In the genomic region with DNA sequence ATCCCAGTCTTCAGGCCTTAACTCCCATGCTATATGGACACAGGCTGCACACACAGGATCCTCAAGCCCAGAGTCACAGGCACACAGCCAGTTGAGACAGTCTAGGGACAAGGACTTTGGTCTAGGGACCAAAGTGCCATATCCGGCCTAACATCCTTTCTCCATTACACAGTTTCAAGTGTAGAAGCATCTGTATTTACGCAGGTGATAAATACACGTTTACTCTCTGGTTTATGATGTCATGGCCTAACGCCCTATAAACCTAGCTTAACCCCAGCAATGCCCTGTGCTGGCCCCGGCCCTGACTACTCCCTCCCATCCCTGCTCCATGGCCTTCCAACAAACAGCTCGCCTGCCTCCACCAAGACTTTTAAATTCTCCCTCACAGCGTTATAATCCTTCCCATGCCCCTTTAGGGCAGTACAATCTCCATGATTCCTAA, we compare ENCODE assay signal across 1 cellular context.
A peak's percentile ranks its signal among the peaks of the same experiment; 100 is the strongest.
TF ChIP-seq lines count a peak whose summit lies in the region.

No MANE protein-coding gene starts in this region.

TF ChIP-seq in HepG2, 621 proteins besides CTCF, POLR2A, EP300 and RAD21 (continued from another document and continues in another):
- TF ChIP-seq, protein P1, sequence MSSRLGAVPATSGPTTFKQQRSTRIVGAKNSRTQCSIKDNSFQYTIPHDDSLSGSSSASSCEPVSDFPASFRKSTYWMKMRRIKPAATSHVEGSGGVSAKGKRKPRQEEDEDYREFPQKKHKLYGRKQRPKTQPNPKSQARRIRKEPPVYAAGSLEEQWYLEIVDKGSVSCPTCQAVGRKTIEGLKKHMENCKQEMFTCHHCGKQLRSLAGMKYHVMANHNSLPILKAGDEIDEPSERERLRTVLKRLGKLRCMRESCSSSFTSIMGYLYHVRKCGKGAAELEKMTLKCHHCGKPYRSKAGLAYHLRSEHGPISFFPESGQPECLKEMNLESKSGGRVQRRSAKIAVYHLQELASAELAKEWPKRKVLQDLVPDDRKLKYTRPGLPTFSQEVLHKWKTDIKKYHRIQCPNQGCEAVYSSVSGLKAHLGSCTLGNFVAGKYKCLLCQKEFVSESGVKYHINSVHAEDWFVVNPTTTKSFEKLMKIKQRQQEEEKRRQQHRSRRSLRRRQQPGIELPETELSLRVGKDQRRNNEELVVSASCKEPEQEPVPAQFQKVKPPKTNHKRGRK (CRISPR knock-in tag; IDR thresholded peaks at IDR 0.05): no peak
- TF ChIP-seq ZNF709 (CRISPR knock-in tag; IDR thresholded peaks at IDR 0.05): 0 out of 2 replicates have a peak, but pooled peaks have one; percentile 18
- TF ChIP-seq, protein P2, sequence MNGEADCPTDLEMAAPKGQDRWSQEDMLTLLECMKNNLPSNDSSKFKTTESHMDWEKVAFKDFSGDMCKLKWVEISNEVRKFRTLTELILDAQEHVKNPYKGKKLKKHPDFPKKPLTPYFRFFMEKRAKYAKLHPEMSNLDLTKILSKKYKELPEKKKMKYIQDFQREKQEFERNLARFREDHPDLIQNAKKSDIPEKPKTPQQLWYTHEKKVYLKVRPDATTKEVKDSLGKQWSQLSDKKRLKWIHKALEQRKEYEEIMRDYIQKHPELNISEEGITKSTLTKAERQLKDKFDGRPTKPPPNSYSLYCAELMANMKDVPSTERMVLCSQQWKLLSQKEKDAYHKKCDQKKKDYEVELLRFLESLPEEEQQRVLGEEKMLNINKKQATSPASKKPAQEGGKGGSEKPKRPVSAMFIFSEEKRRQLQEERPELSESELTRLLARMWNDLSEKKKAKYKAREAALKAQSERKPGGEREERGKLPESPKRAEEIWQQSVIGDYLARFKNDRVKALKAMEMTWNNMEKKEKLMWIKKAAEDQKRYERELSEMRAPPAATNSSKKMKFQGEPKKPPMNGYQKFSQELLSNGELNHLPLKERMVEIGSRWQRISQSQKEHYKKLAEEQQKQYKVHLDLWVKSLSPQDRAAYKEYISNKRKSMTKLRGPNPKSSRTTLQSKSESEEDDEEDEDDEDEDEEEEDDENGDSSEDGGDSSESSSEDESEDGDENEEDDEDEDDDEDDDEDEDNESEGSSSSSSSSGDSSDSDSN (CRISPR knock-in tag; IDR thresholded peaks at IDR 0.05): 0 out of 2 replicates have a peak, but pooled peaks have one; percentile 37
- TF ChIP-seq YEATS2 (CRISPR knock-in tag; IDR thresholded peaks at IDR 0.05; ENCODE audit: borderline replicate concordance): peak; percentile 54; the same call in 1 of the 2 replicates
- TF ChIP-seq SPEN (CRISPR knock-in tag; IDR thresholded peaks at IDR 0.05; ENCODE audit: low read depth): peak; percentile 75
- TF ChIP-seq TEAD3 (CRISPR knock-in tag; optimal IDR thresholded peaks at IDR 0.05; ENCODE audit: borderline replicate concordance): peak; percentile 85
- TF ChIP-seq, protein P3, sequence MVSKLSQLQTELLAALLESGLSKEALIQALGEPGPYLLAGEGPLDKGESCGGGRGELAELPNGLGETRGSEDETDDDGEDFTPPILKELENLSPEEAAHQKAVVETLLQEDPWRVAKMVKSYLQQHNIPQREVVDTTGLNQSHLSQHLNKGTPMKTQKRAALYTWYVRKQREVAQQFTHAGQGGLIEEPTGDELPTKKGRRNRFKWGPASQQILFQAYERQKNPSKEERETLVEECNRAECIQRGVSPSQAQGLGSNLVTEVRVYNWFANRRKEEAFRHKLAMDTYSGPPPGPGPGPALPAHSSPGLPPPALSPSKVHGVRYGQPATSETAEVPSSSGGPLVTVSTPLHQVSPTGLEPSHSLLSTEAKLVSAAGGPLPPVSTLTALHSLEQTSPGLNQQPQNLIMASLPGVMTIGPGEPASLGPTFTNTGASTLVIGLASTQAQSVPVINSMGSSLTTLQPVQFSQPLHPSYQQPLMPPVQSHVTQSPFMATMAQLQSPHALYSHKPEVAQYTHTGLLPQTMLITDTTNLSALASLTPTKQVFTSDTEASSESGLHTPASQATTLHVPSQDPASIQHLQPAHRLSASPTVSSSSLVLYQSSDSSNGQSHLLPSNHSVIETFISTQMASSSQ (IDR thresholded peaks at IDR 0.05; ENCODE audit: low read depth): no peak
- TF ChIP-seq, protein P3 (CRISPR knock-in tag; IDR thresholded peaks at IDR 0.05; ENCODE audit: borderline replicate concordance): no peak
- TF ChIP-seq, protein P4, sequence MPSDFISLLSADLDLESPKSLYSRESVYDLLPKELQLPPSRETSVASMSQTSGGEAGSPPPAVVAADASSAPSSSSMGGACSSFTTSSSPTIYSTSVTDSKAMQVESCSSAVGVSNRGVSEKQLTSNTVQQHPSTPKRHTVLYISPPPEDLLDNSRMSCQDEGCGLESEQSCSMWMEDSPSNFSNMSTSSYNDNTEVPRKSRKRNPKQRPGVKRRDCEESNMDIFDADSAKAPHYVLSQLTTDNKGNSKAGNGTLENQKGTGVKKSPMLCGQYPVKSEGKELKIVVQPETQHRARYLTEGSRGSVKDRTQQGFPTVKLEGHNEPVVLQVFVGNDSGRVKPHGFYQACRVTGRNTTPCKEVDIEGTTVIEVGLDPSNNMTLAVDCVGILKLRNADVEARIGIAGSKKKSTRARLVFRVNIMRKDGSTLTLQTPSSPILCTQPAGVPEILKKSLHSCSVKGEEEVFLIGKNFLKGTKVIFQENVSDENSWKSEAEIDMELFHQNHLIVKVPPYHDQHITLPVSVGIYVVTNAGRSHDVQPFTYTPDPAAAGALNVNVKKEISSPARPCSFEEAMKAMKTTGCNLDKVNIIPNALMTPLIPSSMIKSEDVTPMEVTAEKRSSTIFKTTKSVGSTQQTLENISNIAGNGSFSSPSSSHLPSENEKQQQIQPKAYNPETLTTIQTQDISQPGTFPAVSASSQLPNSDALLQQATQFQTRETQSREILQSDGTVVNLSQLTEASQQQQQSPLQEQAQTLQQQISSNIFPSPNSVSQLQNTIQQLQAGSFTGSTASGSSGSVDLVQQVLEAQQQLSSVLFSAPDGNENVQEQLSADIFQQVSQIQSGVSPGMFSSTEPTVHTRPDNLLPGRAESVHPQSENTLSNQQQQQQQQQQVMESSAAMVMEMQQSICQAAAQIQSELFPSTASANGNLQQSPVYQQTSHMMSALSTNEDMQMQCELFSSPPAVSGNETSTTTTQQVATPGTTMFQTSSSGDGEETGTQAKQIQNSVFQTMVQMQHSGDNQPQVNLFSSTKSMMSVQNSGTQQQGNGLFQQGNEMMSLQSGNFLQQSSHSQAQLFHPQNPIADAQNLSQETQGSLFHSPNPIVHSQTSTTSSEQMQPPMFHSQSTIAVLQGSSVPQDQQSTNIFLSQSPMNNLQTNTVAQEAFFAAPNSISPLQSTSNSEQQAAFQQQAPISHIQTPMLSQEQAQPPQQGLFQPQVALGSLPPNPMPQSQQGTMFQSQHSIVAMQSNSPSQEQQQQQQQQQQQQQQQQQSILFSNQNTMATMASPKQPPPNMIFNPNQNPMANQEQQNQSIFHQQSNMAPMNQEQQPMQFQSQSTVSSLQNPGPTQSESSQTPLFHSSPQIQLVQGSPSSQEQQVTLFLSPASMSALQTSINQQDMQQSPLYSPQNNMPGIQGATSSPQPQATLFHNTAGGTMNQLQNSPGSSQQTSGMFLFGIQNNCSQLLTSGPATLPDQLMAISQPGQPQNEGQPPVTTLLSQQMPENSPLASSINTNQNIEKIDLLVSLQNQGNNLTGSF (CRISPR knock-in tag; IDR thresholded peaks at IDR 0.05): no peak
- TF ChIP-seq, protein P5, sequence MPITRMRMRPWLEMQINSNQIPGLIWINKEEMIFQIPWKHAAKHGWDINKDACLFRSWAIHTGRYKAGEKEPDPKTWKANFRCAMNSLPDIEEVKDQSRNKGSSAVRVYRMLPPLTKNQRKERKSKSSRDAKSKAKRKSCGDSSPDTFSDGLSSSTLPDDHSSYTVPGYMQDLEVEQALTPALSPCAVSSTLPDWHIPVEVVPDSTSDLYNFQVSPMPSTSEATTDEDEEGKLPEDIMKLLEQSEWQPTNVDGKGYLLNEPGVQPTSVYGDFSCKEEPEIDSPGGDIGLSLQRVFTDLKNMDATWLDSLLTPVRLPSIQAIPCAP (CRISPR knock-in tag; IDR thresholded peaks at IDR 0.05; ENCODE audit: low read depth): no peak
- TF ChIP-seq ZFP90 (CRISPR knock-in tag; IDR thresholded peaks at IDR 0.05; ENCODE audit: borderline replicate concordance): no peak
- no peak for TF ChIP-seq JUND (CRISPR knock-in tag; IDR thresholded peaks at IDR 0.05)
- peak; percentile 24; the same call in 1 of the 2 replicates for TF ChIP-seq FOSL2 (CRISPR knock-in tag; IDR thresholded peaks at IDR 0.05)
- TF ChIP-seq, protein P6, sequence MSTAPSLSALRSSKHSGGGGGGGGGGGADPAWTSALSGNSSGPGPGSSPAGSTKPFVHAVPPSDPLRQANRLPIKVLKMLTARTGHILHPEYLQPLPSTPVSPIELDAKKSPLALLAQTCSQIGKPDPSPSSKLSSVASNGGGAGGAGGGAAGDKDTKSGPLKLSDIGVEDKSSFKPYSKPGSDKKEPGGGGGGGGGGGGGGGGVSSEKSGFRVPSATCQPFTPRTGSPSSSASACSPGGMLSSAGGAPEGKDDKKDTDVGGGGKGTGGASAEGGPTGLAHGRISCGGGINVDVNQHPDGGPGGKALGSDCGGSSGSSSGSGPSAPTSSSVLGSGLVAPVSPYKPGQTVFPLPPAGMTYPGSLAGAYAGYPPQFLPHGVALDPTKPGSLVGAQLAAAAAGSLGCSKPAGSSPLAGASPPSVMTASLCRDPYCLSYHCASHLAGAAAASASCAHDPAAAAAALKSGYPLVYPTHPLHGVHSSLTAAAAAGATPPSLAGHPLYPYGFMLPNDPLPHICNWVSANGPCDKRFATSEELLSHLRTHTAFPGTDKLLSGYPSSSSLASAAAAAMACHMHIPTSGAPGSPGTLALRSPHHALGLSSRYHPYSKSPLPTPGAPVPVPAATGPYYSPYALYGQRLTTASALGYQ (CRISPR knock-in tag; IDR thresholded peaks at IDR 0.05): no peak
- TF ChIP-seq ZIK1 (CRISPR knock-in tag; IDR thresholded peaks at IDR 0.05; ENCODE audit: borderline replicate concordance, low read depth): no peak
- TF ChIP-seq ATF1 (CRISPR knock-in tag; IDR thresholded peaks at IDR 0.05): peak; percentile 72; the same call in 1 of the 2 replicates
- TF ChIP-seq, protein P7, sequence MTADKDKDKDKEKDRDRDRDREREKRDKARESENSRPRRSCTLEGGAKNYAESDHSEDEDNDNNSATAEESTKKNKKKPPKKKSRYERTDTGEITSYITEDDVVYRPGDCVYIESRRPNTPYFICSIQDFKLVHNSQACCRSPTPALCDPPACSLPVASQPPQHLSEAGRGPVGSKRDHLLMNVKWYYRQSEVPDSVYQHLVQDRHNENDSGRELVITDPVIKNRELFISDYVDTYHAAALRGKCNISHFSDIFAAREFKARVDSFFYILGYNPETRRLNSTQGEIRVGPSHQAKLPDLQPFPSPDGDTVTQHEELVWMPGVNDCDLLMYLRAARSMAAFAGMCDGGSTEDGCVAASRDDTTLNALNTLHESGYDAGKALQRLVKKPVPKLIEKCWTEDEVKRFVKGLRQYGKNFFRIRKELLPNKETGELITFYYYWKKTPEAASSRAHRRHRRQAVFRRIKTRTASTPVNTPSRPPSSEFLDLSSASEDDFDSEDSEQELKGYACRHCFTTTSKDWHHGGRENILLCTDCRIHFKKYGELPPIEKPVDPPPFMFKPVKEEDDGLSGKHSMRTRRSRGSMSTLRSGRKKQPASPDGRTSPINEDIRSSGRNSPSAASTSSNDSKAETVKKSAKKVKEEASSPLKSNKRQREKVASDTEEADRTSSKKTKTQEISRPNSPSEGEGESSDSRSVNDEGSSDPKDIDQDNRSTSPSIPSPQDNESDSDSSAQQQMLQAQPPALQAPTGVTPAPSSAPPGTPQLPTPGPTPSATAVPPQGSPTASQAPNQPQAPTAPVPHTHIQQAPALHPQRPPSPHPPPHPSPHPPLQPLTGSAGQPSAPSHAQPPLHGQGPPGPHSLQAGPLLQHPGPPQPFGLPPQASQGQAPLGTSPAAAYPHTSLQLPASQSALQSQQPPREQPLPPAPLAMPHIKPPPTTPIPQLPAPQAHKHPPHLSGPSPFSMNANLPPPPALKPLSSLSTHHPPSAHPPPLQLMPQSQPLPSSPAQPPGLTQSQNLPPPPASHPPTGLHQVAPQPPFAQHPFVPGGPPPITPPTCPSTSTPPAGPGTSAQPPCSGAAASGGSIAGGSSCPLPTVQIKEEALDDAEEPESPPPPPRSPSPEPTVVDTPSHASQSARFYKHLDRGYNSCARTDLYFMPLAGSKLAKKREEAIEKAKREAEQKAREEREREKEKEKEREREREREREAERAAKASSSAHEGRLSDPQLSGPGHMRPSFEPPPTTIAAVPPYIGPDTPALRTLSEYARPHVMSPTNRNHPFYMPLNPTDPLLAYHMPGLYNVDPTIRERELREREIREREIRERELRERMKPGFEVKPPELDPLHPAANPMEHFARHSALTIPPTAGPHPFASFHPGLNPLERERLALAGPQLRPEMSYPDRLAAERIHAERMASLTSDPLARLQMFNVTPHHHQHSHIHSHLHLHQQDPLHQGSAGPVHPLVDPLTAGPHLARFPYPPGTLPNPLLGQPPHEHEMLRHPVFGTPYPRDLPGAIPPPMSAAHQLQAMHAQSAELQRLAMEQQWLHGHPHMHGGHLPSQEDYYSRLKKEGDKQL (CRISPR knock-in tag; IDR thresholded peaks at IDR 0.05; ENCODE audit: low read depth): 0 out of 2 replicates have a peak, but pooled peaks have one; percentile 16
- no peak for TF ChIP-seq ZNF30 (CRISPR knock-in tag; IDR thresholded peaks at IDR 0.05)
- TF ChIP-seq, protein P8, sequence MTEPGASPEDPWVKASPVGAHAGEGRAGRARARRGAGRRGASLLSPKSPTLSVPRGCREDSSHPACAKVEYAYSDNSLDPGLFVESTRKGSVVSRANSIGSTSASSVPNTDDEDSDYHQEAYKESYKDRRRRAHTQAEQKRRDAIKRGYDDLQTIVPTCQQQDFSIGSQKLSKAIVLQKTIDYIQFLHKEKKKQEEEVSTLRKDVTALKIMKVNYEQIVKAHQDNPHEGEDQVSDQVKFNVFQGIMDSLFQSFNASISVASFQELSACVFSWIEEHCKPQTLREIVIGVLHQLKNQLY (CRISPR knock-in tag; IDR thresholded peaks at IDR 0.05): peak; percentile 71; the same call in 1 of the 2 replicates
- peak; percentile 93 for TF ChIP-seq MED1 (CRISPR knock-in tag; IDR thresholded peaks at IDR 0.05)
- TF ChIP-seq, protein P9, sequence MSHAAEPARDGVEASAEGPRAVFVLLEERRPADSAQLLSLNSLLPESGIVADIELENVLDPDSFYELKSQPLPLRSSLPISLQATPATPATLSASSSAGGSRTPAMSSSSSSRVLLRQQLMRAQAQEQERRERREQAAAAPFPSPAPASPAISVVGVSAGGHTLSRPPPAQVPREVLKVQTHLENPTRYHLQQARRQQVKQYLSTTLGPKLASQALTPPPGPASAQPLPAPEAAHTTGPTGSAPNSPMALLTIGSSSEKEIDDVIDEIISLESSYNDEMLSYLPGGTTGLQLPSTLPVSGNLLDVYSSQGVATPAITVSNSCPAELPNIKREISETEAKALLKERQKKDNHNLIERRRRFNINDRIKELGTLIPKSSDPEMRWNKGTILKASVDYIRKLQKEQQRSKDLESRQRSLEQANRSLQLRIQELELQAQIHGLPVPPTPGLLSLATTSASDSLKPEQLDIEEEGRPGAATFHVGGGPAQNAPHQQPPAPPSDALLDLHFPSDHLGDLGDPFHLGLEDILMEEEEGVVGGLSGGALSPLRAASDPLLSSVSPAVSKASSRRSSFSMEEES (CRISPR knock-in tag; IDR thresholded peaks at IDR 0.05): peak; percentile 43; the same call in 1 of the 2 replicates
- TF ChIP-seq RCOR2 (CRISPR knock-in tag; IDR thresholded peaks at IDR 0.05): peak; percentile 94
- TF ChIP-seq NBN (conservative IDR thresholded peaks at IDR 0.05): no peak
- no peak for TF ChIP-seq NFE2 (CRISPR knock-in tag; IDR thresholded peaks at IDR 0.05)
- no peak for TF ChIP-seq TBP (CRISPR knock-in tag; IDR thresholded peaks at IDR 0.05)
